2 cellular contexts compared by ENCODE assay signal in the genomic region with DNA sequence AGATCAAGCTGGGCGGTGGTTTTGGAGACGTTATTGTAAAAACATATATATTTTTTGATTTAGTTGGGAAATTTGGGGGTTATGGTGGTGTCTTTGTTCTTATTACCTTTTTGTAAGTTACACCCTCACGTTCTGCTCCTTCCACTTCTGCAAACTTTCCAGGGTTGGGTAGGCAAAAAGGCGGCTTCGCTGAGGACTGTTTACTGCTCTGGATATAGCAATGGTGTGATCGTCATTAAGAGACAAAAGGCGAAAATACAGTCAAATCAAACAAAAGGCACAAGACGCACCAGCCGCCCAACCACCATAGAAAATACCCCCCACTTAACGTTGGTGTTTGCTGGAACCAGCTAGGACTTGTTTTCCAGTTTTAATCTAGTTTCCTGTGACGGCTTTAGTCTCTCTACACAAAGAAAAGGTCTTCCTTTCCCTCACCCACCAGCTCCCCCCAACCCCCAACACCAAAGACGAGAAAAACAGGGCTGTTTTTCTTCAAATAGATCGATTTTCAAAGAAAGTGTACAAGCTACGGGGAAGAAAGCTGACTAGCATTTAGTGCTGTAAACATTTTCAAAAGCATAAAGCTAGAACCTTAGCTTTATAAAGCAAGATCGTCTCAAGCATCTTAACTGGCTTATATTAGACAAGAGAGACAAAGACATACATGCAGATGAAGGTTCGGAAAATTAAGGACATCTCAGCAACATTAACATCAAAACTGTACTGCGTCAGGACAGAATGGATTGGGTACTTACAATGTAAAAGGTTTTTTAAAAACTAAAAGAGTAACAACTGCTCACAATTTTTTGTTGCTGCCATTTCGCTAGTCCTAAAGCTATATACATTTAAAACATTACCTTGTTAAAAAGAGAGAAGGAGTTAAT.
A peak's percentile ranks its signal among the peaks of the same experiment; 100 is the strongest.
TF ChIP-seq lines count a peak whose summit lies in the region.

No MANE protein-coding gene starts in this region.

TF ChIP-seq in HEK293, 187 proteins besides CTCF, POLR2A, EP300 and RAD21 (continued from another document):
- TF ChIP-seq ZNF514 (tag by site-specific recombination; IDR thresholded peaks at IDR 0.05): no peak
- no peak for TF ChIP-seq SETDB1 (IDR thresholded peaks at IDR 0.05; ENCODE audit: insufficient read length, low read length)
- TF ChIP-seq ZNF585B (tag by site-specific recombination; IDR thresholded peaks at IDR 0.05): no peak
- no peak for TF ChIP-seq ZNF354C (tag by site-specific recombination; IDR thresholded peaks at IDR 0.05; ENCODE audit: borderline replicate concordance, low read depth)
- TF ChIP-seq ZNF658 (tag by site-specific recombination; IDR thresholded peaks at IDR 0.05): no peak
- TF ChIP-seq ZNF350 (tag by site-specific recombination; IDR thresholded peaks at IDR 0.05): no peak
- TF ChIP-seq ZNF391 (tag by site-specific recombination; IDR thresholded peaks at IDR 0.05; ENCODE audit: borderline replicate concordance, low read depth): 0 out of 2 replicates have a peak, but pooled peaks have one; percentile 13
- TF ChIP-seq, protein P1, sequence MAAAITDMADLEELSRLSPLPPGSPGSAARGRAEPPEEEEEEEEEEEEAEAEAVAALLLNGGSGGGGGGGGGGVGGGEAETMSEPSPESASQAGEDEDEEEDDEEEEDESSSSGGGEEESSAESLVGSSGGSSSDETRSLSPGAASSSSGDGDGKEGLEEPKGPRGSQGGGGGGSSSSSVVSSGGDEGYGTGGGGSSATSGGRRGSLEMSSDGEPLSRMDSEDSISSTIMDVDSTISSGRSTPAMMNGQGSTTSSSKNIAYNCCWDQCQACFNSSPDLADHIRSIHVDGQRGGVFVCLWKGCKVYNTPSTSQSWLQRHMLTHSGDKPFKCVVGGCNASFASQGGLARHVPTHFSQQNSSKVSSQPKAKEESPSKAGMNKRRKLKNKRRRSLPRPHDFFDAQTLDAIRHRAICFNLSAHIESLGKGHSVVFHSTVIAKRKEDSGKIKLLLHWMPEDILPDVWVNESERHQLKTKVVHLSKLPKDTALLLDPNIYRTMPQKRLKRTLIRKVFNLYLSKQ (tag by site-specific recombination; IDR thresholded peaks at IDR 0.05; ENCODE audit: borderline replicate concordance): no peak
- no peak for TF ChIP-seq ZNF426 (tag by site-specific recombination; IDR thresholded peaks at IDR 0.05)
- TF ChIP-seq ZXDB (tag by site-specific recombination; IDR thresholded peaks at IDR 0.05): peak; percentile 33
- TF ChIP-seq, protein P2, sequence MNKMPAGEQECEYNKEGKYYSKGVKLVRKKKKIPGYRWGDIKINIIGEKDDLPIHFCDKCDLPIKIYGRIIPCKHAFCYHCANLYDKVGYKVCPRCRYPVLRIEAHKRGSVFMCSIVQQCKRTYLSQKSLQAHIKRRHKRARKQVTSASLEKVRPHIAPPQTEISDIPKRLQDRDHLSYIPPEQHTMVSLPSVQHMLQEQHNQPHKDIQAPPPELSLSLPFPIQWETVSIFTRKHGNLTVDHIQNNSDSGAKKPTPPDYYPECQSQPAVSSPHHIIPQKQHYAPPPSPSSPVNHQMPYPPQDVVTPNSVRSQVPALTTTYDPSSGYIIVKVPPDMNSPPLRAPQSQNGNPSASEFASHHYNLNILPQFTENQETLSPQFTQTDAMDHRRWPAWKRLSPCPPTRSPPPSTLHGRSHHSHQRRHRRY (tag by site-specific recombination; IDR thresholded peaks at IDR 0.05): no peak
- TF ChIP-seq ZNF138 (tag by site-specific recombination; IDR thresholded peaks at IDR 0.05; ENCODE audit: borderline replicate concordance): no peak
- TF ChIP-seq ZNF791 (tag by site-specific recombination; IDR thresholded peaks at IDR 0.05): no peak
- TF ChIP-seq ZNF433 (tag by site-specific recombination; IDR thresholded peaks at IDR 0.05; ENCODE audit: low read depth): no peak

TF ChIP-seq in K562, 482 proteins besides CTCF, POLR2A, EP300 and RAD21 (continued from another document and continues in another):
- TF ChIP-seq, protein P3, sequence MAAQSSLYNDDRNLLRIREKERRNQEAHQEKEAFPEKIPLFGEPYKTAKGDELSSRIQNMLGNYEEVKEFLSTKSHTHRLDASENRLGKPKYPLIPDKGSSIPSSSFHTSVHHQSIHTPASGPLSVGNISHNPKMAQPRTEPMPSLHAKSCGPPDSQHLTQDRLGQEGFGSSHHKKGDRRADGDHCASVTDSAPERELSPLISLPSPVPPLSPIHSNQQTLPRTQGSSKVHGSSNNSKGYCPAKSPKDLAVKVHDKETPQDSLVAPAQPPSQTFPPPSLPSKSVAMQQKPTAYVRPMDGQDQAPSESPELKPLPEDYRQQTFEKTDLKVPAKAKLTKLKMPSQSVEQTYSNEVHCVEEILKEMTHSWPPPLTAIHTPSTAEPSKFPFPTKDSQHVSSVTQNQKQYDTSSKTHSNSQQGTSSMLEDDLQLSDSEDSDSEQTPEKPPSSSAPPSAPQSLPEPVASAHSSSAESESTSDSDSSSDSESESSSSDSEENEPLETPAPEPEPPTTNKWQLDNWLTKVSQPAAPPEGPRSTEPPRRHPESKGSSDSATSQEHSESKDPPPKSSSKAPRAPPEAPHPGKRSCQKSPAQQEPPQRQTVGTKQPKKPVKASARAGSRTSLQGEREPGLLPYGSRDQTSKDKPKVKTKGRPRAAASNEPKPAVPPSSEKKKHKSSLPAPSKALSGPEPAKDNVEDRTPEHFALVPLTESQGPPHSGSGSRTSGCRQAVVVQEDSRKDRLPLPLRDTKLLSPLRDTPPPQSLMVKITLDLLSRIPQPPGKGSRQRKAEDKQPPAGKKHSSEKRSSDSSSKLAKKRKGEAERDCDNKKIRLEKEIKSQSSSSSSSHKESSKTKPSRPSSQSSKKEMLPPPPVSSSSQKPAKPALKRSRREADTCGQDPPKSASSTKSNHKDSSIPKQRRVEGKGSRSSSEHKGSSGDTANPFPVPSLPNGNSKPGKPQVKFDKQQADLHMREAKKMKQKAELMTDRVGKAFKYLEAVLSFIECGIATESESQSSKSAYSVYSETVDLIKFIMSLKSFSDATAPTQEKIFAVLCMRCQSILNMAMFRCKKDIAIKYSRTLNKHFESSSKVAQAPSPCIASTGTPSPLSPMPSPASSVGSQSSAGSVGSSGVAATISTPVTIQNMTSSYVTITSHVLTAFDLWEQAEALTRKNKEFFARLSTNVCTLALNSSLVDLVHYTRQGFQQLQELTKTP (IDR thresholded peaks at IDR 0.05; ENCODE audit: low read depth in 1 of 2, partially characterized antibody in 2 of 2): peak; percentile 20 to 71
- no peak for TF ChIP-seq XRCC4 (IDR thresholded peaks at IDR 0.05; ENCODE audit: extremely low read depth, insufficient read depth, insufficient read length)
- TF ChIP-seq CSDE1 (IDR thresholded peaks at IDR 0.05): 0 out of 4 replicates have a peak, but pooled peaks of 1 of the 2 experiments have one; percentile 22
- TF ChIP-seq, protein P4, sequence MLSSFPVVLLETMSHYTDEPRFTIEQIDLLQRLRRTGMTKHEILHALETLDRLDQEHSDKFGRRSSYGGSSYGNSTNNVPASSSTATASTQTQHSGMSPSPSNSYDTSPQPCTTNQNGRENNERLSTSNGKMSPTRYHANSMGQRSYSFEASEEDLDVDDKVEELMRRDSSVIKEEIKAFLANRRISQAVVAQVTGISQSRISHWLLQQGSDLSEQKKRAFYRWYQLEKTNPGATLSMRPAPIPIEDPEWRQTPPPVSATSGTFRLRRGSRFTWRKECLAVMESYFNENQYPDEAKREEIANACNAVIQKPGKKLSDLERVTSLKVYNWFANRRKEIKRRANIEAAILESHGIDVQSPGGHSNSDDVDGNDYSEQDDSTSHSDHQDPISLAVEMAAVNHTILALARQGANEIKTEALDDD (IDR thresholded peaks at IDR 0.05): no peak
- TF ChIP-seq, protein P5, sequence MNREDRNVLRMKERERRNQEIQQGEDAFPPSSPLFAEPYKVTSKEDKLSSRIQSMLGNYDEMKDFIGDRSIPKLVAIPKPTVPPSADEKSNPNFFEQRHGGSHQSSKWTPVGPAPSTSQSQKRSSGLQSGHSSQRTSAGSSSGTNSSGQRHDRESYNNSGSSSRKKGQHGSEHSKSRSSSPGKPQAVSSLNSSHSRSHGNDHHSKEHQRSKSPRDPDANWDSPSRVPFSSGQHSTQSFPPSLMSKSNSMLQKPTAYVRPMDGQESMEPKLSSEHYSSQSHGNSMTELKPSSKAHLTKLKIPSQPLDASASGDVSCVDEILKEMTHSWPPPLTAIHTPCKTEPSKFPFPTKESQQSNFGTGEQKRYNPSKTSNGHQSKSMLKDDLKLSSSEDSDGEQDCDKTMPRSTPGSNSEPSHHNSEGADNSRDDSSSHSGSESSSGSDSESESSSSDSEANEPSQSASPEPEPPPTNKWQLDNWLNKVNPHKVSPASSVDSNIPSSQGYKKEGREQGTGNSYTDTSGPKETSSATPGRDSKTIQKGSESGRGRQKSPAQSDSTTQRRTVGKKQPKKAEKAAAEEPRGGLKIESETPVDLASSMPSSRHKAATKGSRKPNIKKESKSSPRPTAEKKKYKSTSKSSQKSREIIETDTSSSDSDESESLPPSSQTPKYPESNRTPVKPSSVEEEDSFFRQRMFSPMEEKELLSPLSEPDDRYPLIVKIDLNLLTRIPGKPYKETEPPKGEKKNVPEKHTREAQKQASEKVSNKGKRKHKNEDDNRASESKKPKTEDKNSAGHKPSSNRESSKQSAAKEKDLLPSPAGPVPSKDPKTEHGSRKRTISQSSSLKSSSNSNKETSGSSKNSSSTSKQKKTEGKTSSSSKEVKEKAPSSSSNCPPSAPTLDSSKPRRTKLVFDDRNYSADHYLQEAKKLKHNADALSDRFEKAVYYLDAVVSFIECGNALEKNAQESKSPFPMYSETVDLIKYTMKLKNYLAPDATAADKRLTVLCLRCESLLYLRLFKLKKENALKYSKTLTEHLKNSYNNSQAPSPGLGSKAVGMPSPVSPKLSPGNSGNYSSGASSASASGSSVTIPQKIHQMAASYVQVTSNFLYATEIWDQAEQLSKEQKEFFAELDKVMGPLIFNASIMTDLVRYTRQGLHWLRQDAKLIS (CRISPR knock-in tag; IDR thresholded peaks at IDR 0.05): 0 out of 2 replicates have a peak, but pooled peaks have one; percentile 5
- 0 out of 4 replicates have a peak, but pooled peaks of 1 of the 2 experiments have one; percentile 20 for TF ChIP-seq TEAD1 (CRISPR knock-in tag; IDR thresholded peaks at IDR 0.05)
- TF ChIP-seq GATAD2B (IDR thresholded peaks at IDR 0.05; ENCODE audit: borderline replicate concordance): no peak
- TF ChIP-seq MAZ (CRISPR knock-in tag; conservative IDR thresholded peaks at IDR 0.05 in 1 of 2, IDR thresholded peaks at IDR 0.05 in 1 of 2): peak in 1 of 2 experiments; percentile 27; a peak in 1 of 4 replicates
- no peak for TF ChIP-seq MTA3 (IDR thresholded peaks at IDR 0.05; ENCODE audit: borderline replicate concordance)
- TF ChIP-seq, protein P6, sequence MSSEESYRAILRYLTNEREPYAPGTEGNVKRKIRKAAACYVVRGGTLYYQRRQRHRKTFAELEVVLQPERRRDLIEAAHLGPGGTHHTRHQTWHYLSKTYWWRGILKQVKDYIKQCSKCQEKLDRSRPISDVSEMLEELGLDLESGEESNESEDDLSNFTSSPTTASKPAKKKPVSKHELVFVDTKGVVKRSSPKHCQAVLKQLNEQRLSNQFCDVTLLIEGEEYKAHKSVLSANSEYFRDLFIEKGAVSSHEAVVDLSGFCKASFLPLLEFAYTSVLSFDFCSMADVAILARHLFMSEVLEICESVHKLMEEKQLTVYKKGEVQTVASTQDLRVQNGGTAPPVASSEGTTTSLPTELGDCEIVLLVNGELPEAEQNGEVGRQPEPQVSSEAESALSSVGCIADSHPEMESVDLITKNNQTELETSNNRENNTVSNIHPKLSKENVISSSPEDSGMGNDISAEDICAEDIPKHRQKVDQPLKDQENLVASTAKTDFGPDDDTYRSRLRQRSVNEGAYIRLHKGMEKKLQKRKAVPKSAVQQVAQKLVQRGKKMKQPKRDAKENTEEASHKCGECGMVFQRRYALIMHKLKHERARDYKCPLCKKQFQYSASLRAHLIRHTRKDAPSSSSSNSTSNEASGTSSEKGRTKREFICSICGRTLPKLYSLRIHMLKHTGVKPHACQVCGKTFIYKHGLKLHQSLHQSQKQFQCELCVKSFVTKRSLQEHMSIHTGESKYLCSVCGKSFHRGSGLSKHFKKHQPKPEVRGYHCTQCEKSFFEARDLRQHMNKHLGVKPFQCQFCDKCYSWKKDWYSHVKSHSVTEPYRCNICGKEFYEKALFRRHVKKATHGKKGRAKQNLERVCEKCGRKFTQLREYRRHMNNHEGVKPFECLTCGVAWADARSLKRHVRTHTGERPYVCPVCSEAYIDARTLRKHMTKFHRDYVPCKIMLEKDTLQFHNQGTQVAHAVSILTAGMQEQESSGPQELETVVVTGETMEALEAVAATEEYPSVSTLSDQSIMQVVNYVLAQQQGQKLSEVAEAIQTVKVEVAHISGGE (CRISPR knock-in tag; IDR thresholded peaks at IDR 0.05): no peak
- TF ChIP-seq, protein P7, sequence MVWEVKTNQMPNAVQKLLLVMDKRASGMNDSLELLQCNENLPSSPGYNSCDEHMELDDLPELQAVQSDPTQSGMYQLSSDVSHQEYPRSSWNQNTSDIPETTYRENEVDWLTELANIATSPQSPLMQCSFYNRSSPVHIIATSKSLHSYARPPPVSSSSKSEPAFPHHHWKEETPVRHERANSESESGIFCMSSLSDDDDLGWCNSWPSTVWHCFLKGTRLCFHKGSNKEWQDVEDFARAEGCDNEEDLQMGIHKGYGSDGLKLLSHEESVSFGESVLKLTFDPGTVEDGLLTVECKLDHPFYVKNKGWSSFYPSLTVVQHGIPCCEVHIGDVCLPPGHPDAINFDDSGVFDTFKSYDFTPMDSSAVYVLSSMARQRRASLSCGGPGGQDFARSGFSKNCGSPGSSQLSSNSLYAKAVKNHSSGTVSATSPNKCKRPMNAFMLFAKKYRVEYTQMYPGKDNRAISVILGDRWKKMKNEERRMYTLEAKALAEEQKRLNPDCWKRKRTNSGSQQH (CRISPR knock-in tag; IDR thresholded peaks at IDR 0.05): 0 out of 2 replicates have a peak, but pooled peaks have one; percentile 4
- TF ChIP-seq BRD4 (IDR thresholded peaks at IDR 0.05): peak; percentile 86
- TF ChIP-seq TAF15 (IDR thresholded peaks at IDR 0.05; ENCODE audit: low read depth, low read length): no peak
- TF ChIP-seq, protein P8, sequence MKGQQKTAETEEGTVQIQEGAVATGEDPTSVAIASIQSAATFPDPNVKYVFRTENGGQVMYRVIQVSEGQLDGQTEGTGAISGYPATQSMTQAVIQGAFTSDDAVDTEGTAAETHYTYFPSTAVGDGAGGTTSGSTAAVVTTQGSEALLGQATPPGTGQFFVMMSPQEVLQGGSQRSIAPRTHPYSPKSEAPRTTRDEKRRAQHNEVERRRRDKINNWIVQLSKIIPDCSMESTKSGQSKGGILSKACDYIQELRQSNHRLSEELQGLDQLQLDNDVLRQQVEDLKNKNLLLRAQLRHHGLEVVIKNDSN (CRISPR knock-in tag; IDR thresholded peaks at IDR 0.05): no peak
- TF ChIP-seq RFX5 (IDR thresholded peaks at IDR 0.05; ENCODE audit: low read depth, low read length): no peak
- TF ChIP-seq SRSF1 (IDR thresholded peaks at IDR 0.05; ENCODE audit: low read depth, low read length): no peak
- TF ChIP-seq POU5F1 (IDR thresholded peaks at IDR 0.05; ENCODE audit: borderline replicate concordance, low read depth, low read length, partially characterized antibody): no peak
- TF ChIP-seq, protein P9, sequence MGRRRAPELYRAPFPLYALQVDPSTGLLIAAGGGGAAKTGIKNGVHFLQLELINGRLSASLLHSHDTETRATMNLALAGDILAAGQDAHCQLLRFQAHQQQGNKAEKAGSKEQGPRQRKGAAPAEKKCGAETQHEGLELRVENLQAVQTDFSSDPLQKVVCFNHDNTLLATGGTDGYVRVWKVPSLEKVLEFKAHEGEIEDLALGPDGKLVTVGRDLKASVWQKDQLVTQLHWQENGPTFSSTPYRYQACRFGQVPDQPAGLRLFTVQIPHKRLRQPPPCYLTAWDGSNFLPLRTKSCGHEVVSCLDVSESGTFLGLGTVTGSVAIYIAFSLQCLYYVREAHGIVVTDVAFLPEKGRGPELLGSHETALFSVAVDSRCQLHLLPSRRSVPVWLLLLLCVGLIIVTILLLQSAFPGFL (CRISPR knock-in tag; IDR thresholded peaks at IDR 0.05): 0 out of 2 replicates have a peak, but pooled peaks have one; percentile 41
- TF ChIP-seq NFIX (CRISPR knock-in tag; IDR thresholded peaks at IDR 0.05; ENCODE audit: low read depth): no peak
- TF ChIP-seq ZNF583 (CRISPR knock-in tag; IDR thresholded peaks at IDR 0.05): no peak
- no peak for TF ChIP-seq FOXA1 (IDR thresholded peaks at IDR 0.05; ENCODE audit: borderline replicate concordance)
- TF ChIP-seq RBM14 (IDR thresholded peaks at IDR 0.05; ENCODE audit: borderline replicate concordance, insufficient read depth, low read depth, low read length): no peak
- peak; percentile 41 for TF ChIP-seq TAF1 (IDR thresholded peaks at IDR 0.05; ENCODE audit: control insufficient read depth, extremely low read depth, insufficient read depth, low read length, severe bottlenecking)
